Comparison of ENCODE assay signal across 1 cellular context in genomic region chr20:45836841-45837240, GRCh38.
TF ChIP-seq lines count a peak whose summit lies in the region.

No MANE protein-coding gene starts in this region.

TF ChIP-seq in K562, 482 proteins besides CTCF, POLR2A, EP300 and RAD21:
- TF ChIP-seq TEAD4 (IDR thresholded peaks at IDR 0.05; ENCODE audit: low read length) (peak; percentile 83), TEAD4 (CRISPR knock-in tag; IDR thresholded peaks at IDR 0.05; ENCODE audit: borderline replicate concordance) (no peak), KLF13 (tag; IDR thresholded peaks at IDR 0.05; ENCODE audit: borderline replicate concordance, low read depth) (no peak), KLF16 (IDR thresholded peaks at IDR 0.05) (peak; percentile 76; the same call in 1 of the 2 replicates), ZNF583 (CRISPR knock-in tag; IDR thresholded peaks at IDR 0.05) (no peak), DACH1 (IDR thresholded peaks at IDR 0.05; ENCODE audit: partially characterized antibody) (peak; percentile 21), MAZ (CRISPR knock-in tag; conservative IDR thresholded peaks at IDR 0.05 in 1 of 2, IDR thresholded peaks at IDR 0.05 in 1 of 2) (no peak), HMBOX1 (IDR thresholded peaks at IDR 0.05) (peak; percentile 56), MCM2 (IDR thresholded peaks at IDR 0.05; ENCODE audit: low read depth) (no peak), POLR2AphosphoS2 (IDR thresholded peaks at IDR 0.05; ENCODE audit: low read length) (no peak), ATF1 (CRISPR knock-in tag; IDR thresholded peaks at IDR 0.05) (no peak), ATF1 (tag; IDR thresholded peaks at IDR 0.05) (0 out of 2 replicates have a peak, but pooled peaks have one; percentile 30), RCOR1 (IDR thresholded peaks at IDR 0.05; ENCODE audit: borderline replicate concordance in 1 of 2, low read depth in 2 of 2, low read length in 2 of 2) (peak; percentile 68 to 96; a peak in 3 of 4 replicates), ESRRA (IDR thresholded peaks at IDR 0.05; ENCODE audit: borderline replicate concordance, low read depth) (0 out of 2 replicates have a peak, but pooled peaks have one; percentile 23), E4F1 (CRISPR knock-in tag; IDR thresholded peaks at IDR 0.05; ENCODE audit: borderline replicate concordance) (peak; percentile 50; the same call in 1 of the 2 replicates), POLR2AphosphoS5 (IDR thresholded peaks at IDR 0.05; ENCODE audit: control insufficient read depth, insufficient read depth, low read depth, low read length) (peak; percentile 58; the same call in 1 of the 2 replicates), MTA2 (IDR thresholded peaks at IDR 0.05; ENCODE audit: low read depth) (peak; percentile 25; the same call in 1 of the 2 replicates), ZNF655 (CRISPR knock-in tag; IDR thresholded peaks at IDR 0.05) (no peak), TAL1 (IDR thresholded peaks at IDR 0.05) (peak; percentile 74), NFE2L1 (tag; IDR thresholded peaks at IDR 0.05; ENCODE audit: borderline replicate concordance, low read depth) (no peak), DPF2 (IDR thresholded peaks at IDR 0.05) (peak; percentile 48; the same call in 1 of the 2 replicates), CTBP1 (IDR thresholded peaks at IDR 0.05; ENCODE audit: borderline replicate concordance) (peak; percentile 36; the same call in 1 of the 2 replicates), SMARCA4 (IDR thresholded peaks at IDR 0.05) (0 out of 2 replicates have a peak, but pooled peaks have one; percentile 49), SMAD4 (CRISPR knock-in tag; conservative IDR thresholded peaks at IDR 0.05) (0 out of 2 replicates have a peak, but pooled peaks have one; percentile 37), HDAC1 (IDR thresholded peaks at IDR 0.05) (peak in 1 of 2 experiments; percentile 70; a peak in 2 of 4 replicates), SMARCA5 (IDR thresholded peaks at IDR 0.05) (no peak), HEY1 (CRISPR knock-in tag; IDR thresholded peaks at IDR 0.05; ENCODE audit: borderline replicate concordance) (no peak), NCOR1 (IDR thresholded peaks at IDR 0.05) (peak; percentile 71), HDAC2 (IDR thresholded peaks at IDR 0.05) (peak; percentile 75), TCF3 (CRISPR knock-in tag; IDR thresholded peaks at IDR 0.05) (peak; percentile 76), NELFE (IDR thresholded peaks at IDR 0.05; ENCODE audit: insufficient read depth, insufficient read length) (no peak), BCOR (IDR thresholded peaks at IDR 0.05) (no peak), CBFA2T2 (conservative IDR thresholded peaks at IDR 0.05) (peak; percentile 89), GATA2 (CRISPR knock-in tag; IDR thresholded peaks at IDR 0.05) (peak; percentile 62), CBFA2T3 (IDR thresholded peaks at IDR 0.05) (peak; percentile 93), STAT5A (IDR thresholded peaks at IDR 0.05; ENCODE audit: borderline replicate concordance, low read length) (peak; percentile 34; the same call in 1 of the 2 replicates), TRIM24 (IDR thresholded peaks at IDR 0.05) (no peak), KDM1A (IDR thresholded peaks at IDR 0.05) (peak; percentile 96 to 97), NFIC (IDR thresholded peaks at IDR 0.05) (peak; percentile 73), MEIS2 (IDR thresholded peaks at IDR 0.05; ENCODE audit: partially characterized antibody) (peak; percentile 60), ARID1B (IDR thresholded peaks at IDR 0.05) (peak; percentile 67; the same call in 1 of the 2 replicates), SRSF9 (IDR thresholded peaks at IDR 0.05; ENCODE audit: borderline replicate concordance, low read depth, low read length) (no peak), ELF2 (CRISPR knock-in tag; IDR thresholded peaks at IDR 0.05) (no peak)
- TF ChIP-seq, protein P1, sequence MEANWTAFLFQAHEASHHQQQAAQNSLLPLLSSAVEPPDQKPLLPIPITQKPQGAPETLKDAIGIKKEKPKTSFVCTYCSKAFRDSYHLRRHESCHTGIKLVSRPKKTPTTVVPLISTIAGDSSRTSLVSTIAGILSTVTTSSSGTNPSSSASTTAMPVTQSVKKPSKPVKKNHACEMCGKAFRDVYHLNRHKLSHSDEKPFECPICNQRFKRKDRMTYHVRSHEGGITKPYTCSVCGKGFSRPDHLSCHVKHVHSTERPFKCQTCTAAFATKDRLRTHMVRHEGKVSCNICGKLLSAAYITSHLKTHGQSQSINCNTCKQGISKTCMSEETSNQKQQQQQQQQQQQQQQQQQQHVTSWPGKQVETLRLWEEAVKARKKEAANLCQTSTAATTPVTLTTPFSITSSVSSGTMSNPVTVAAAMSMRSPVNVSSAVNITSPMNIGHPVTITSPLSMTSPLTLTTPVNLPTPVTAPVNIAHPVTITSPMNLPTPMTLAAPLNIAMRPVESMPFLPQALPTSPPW (CRISPR knock-in tag; IDR thresholded peaks at IDR 0.05): peak; percentile 33; the same call in 1 of the 2 replicates
- TF ChIP-seq, protein P2, sequence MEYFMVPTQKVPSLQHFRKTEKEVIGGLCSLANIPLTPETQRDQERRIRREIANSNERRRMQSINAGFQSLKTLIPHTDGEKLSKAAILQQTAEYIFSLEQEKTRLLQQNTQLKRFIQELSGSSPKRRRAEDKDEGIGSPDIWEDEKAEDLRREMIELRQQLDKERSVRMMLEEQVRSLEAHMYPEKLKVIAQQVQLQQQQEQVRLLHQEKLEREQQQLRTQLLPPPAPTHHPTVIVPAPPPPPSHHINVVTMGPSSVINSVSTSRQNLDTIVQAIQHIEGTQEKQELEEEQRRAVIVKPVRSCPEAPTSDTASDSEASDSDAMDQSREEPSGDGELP (CRISPR knock-in tag; IDR thresholded peaks at IDR 0.05; ENCODE audit: borderline replicate concordance): peak; percentile 74
- TF ChIP-seq, protein P3, sequence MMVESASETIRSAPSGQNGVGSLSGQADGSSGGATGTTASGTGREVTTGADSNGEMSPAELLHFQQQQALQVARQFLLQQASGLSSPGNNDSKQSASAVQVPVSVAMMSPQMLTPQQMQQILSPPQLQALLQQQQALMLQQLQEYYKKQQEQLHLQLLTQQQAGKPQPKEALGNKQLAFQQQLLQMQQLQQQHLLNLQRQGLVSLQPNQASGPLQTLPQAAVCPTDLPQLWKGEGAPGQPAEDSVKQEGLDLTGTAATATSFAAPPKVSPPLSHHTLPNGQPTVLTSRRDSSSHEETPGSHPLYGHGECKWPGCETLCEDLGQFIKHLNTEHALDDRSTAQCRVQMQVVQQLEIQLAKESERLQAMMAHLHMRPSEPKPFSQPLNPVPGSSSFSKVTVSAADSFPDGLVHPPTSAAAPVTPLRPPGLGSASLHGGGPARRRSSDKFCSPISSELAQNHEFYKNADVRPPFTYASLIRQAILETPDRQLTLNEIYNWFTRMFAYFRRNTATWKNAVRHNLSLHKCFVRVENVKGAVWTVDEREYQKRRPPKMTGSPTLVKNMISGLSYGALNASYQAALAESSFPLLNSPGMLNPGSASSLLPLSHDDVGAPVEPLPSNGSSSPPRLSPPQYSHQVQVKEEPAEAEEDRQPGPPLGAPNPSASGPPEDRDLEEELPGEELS (CRISPR knock-in tag; IDR thresholded peaks at IDR 0.05; ENCODE audit: borderline replicate concordance): 0 out of 2 replicates have a peak, but pooled peaks have one; percentile 41
- TF ChIP-seq, protein P4, sequence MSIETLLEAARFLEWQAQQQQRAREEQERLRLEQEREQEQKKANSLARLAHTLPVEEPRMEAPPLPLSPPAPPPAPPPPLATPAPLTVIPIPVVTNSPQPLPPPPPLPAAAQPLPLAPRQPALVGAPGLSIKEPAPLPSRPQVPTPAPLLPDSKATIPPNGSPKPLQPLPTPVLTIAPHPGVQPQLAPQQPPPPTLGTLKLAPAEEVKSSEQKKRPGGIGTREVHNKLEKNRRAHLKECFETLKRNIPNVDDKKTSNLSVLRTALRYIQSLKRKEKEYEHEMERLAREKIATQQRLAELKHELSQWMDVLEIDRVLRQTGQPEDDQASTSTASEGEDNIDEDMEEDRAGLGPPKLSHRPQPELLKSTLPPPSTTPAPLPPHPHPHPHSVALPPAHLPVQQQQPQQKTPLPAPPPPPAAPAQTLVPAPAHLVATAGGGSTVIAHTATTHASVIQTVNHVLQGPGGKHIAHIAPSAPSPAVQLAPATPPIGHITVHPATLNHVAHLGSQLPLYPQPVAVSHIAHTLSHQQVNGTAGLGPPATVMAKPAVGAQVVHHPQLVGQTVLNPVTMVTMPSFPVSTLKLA (conservative IDR thresholded peaks at IDR 0.05): peak in 1 of 2 experiments; percentile 62; a peak in 2 of 4 replicates
